In genomic region chr10:104120903-104121484, GRCh38 we compare ENCODE assay signal across 8 cellular contexts. TPM values are rescaled to one million over a fixed set of nuclear protein-coding genes. Genes with fewer than 3 reads are reported as not detected.
DNase-seq lines count a peak whose midpoint lies in the region; ATAC-seq, FAIRE-seq and TF ChIP-seq lines count a peak whose summit lies in the region.

No MANE protein-coding gene starts in this region.

- H3K4me3 ChIP-seq in A549 (peak overlapping the region; percentile 57), mesodermal cell (ENCODE audit: extremely low read depth, insufficient read depth, low read length, poor library complexity, severe bottlenecking) (peak overlapping the region; percentile 74)

- H3K27me3 Mint-ChIP-seq in endothelial cell (ENCODE audit: unreplicated experiment) = peaks cover 8% of the 10 kb centered on the region

- no peaks in the 10 kb centered on the region for H3K9me3 Mint-ChIP-seq in endothelial cell (ENCODE audit: unreplicated experiment)

- FAIRE-seq in A549 (lab: Jason Lieb, UNC) = no peak

- TF ChIP-seq CTCF in A549 (IDR thresholded peaks at IDR 0.05) (no peak), endothelial cell (IDR thresholded peaks at IDR 0.05; ENCODE audit: unreplicated experiment) (no peak)

- peak overlapping the region; percentile 99 for H3K27ac Mint-ChIP-seq in endothelial cell (ENCODE audit: unreplicated experiment)

- H3K4me1 Mint-ChIP-seq in endothelial cell (ENCODE audit: unreplicated experiment) = peaks cover 19% of the 10 kb centered on the region

- H3K36me3 Mint-ChIP-seq in endothelial cell (ENCODE audit: low read depth, unreplicated experiment) = no peaks in the 10 kb centered on the region

- peaks cover 11% of the 10 kb centered on the region for H3K36me3 ChIP-seq in mesodermal cell (ENCODE audit: control insufficient read depth, insufficient read depth, low read length)

- CTCF ChIA-PET in A549 (lab: Yijun Ruan, JAX) = interaction anchor here (0.6 to 9.6 kb wide), 39 partner anchors 9 to 424 kb away, joined by 3 to 166 read pairs (median 5); partner anchors contain the start of genes CFAP43 and GSTO1

- H3K4me1 ChIP-seq in A549 (peaks cover 58% of the 10 kb centered on the region), mesodermal cell (ENCODE audit: control insufficient read depth, insufficient read depth, low read length, poor library complexity, severe bottlenecking) (peaks cover 11% of the 10 kb centered on the region)

- H3K4me2 ChIP-seq in A549 = peak overlapping the region; percentile 91

- DNase-seq in A549 (ENCODE audit: low read depth in 1 of 2, low spot score in 1 of 2) (peak; percentile 77 to 97), NOMO-1 treated with dmso at 0.1 percent for 144 hours (lab: John Stamatoyannopoulos, UW; ENCODE audit: unreplicated experiment) (peak; percentile 56), endothelial cell (ENCODE audit: low spot score) (peak; percentile 91)
- peak; percentile 71 for DNase-seq in activated CD8-positive, alpha-beta memory T cell treated with anti-CD3 and anti-CD28 coated beads, Interleukin-2, amount 50 U/mL, for 4 hours
- DNase-seq in stimulated activated CD8-positive, alpha-beta memory T cell treated with anti-CD3 and anti-CD28 coated beads, Interleukin-15, amount 100 ng/mL, for 24 hours (ENCODE audit: low read depth) = peak; percentile 52

- peak overlapping the region; percentile 92 for H3K4me3 Mint-ChIP-seq in endothelial cell (ENCODE audit: unreplicated experiment)

- H3K9me3 ChIP-seq in A549 = no peaks in the 10 kb centered on the region
- no peaks in the 10 kb centered on the region for H3K9me3 ChIP-seq in mesodermal cell (ENCODE audit: control insufficient read depth, low read length)

- no peak for TF ChIP-seq POLR2A in A549 (IDR thresholded peaks at IDR 0.05; ENCODE audit: low read length)

- TF ChIP-seq EP300 in A549 (IDR thresholded peaks at IDR 0.05) = no peak

- POLR2A ChIA-PET in A549 (lab: Yijun Ruan, JAX) = interaction anchor here (0.6 to 3.5 kb wide), 28 partner anchors 11 to 1680 kb away, joined by 3 to 59 read pairs (median 6); partner anchors contain the start of genes GSTO1, GSTO2, ITPRIP and SLK

- WGBS in A549 (ENCODE audit: missing lambda C conversion rate) = 2% methylated on average over 28 of the region's 28 CpGs
- WGBS in mesodermal cell (ENCODE audit: insufficient coverage in 2 of 2), 2 experiments = 3 to 4% methylated on average over 15 to 19 of the region's 28 CpGs

- H3K27ac ChIP-seq in A549 = peak overlapping the region; percentile 98
- H3K27ac ChIP-seq in mesodermal cell (ENCODE audit: low read depth, low read length, severe bottlenecking) = peak overlapping the region; percentile 100

- TF ChIP-seq RAD21 in A549 (conservative IDR thresholded peaks at IDR 0.05 in 1 of 2, IDR thresholded peaks at IDR 0.05 in 1 of 2) = 0 out of 5 replicates have a peak, but pooled peaks of 1 of the 2 experiments have one; percentile 4

- peak; percentile 74 to 75 for ATAC-seq in A549
- peak; percentile 33 for ATAC-seq in GM18861 (IDR thresholded peaks at IDR 0.05; ENCODE audit: unreplicated experiment)
- ATAC-seq in HG03432 (IDR thresholded peaks at IDR 0.05; ENCODE audit: unreplicated experiment) = peak; percentile 37

TF ChIP-seq in A549, 52 proteins besides CTCF, POLR2A, EP300 and RAD21 (continues in another document):
- peak; percentile 71 for TF ChIP-seq MAX (IDR thresholded peaks at IDR 0.05)
- peak; percentile 80 for TF ChIP-seq USF2 (IDR thresholded peaks at IDR 0.05)
- TF ChIP-seq BCL3 (IDR thresholded peaks at IDR 0.05) = peak; percentile 19; the same call in 1 of the 3 replicates
- 0 out of 2 replicates have a peak, but pooled peaks have one; percentile 29 for TF ChIP-seq FOXS1 (CRISPR knock-in tag; IDR thresholded peaks at IDR 0.05)
- TF ChIP-seq NPAS2 (CRISPR knock-in tag; IDR thresholded peaks at IDR 0.05; ENCODE audit: borderline replicate concordance) = no peak
- peak; percentile 88 to 96 for TF ChIP-seq CEBPB (IDR thresholded peaks at IDR 0.05)
- no peak for TF ChIP-seq JUNB (IDR thresholded peaks at IDR 0.05)
- no peak for TF ChIP-seq ZC3H11A (IDR thresholded peaks at IDR 0.05)
- no peak for TF ChIP-seq KDM5A (IDR thresholded peaks at IDR 0.05)
- peak; percentile 94 for TF ChIP-seq HOXA7 (CRISPR knock-in tag; IDR thresholded peaks at IDR 0.05)
- no peak for TF ChIP-seq ESRRA (IDR thresholded peaks at IDR 0.05; ENCODE audit: borderline replicate concordance, low read length)
- no peak for TF ChIP-seq ZNF302 (CRISPR knock-in tag; IDR thresholded peaks at IDR 0.05)
- TF ChIP-seq SREBF2 (IDR thresholded peaks at IDR 0.05) = no peak
- no peak for TF ChIP-seq EHMT2 (IDR thresholded peaks at IDR 0.05; ENCODE audit: low read depth)
- no peak for TF ChIP-seq ATOH8 (CRISPR knock-in tag; IDR thresholded peaks at IDR 0.05; ENCODE audit: low read depth)
- no peak for TF ChIP-seq RCOR1 (IDR thresholded peaks at IDR 0.05; ENCODE audit: low read depth, low read length)
- TF ChIP-seq CHD2 (IDR thresholded peaks at IDR 0.05; ENCODE audit: low read length, partially characterized antibody) = no peak
- no peak for TF ChIP-seq ZSCAN20 (CRISPR knock-in tag; IDR thresholded peaks at IDR 0.05)
- TF ChIP-seq TP53 (CRISPR knock-in tag; IDR thresholded peaks at IDR 0.05) = 0 out of 2 replicates have a peak, but pooled peaks have one; percentile 35
- TF ChIP-seq CHD4 (IDR thresholded peaks at IDR 0.05; ENCODE audit: borderline replicate concordance) = no peak
- TF ChIP-seq HDAC2 (IDR thresholded peaks at IDR 0.05) = no peak
- no peak for TF ChIP-seq BHLHE40 (IDR thresholded peaks at IDR 0.05; ENCODE audit: low read depth, low read length)
- TF ChIP-seq SMC3 (IDR thresholded peaks at IDR 0.05) = peak; percentile 9; the same call in 1 of the 3 replicates
- TF ChIP-seq MAZ (IDR thresholded peaks at IDR 0.05; ENCODE audit: borderline replicate concordance, low read depth, low read length) = no peak
- peak in 1 of 2 experiments; percentile 61; a peak in 3 of 5 replicates for TF ChIP-seq JUN (IDR thresholded peaks at IDR 0.05)

RNA-seq across cellular contexts. Expression of gene SFR1, which starts 1.0 kb away (rescaled TPM):
- 11.2 and 17.6 TPM in 2 replicates for polyA plus RNA-seq in A549 (2011; rRNA removed)
- polyA plus RNA-seq in A549 (2012; cell fraction: cytosol; rRNA removed) = 5.6 and 6.0 TPM in 2 replicates
- polyA plus RNA-seq in A549 (2012; cell fraction: nucleus; rRNA removed) = 2.0 and 4.4 TPM in 2 replicates
- 15.8 to 16.8 TPM (median 16.2 TPM) in 3 replicates for polyA plus RNA-seq in A549 (2017; fragmentation: RNase III; extraction: RNeasy Plus Mini Kit Qiagen cat#74134 plus additional on column Dnase treatment)
- polyA minus RNA-seq in A549 (2011; rRNA and poly(A)+ RNA removed) = 2.5 and 2.8 TPM in 2 replicates
- 8.8 TPM for total RNA-seq in endothelial cell (ENCODE audit: unreplicated experiment)
- 8.2 TPM for polyA plus RNA-seq in mesodermal cell (2013, experiment 1 of 2)
- 11.4 TPM for polyA plus RNA-seq in mesodermal cell (2013, experiment 2 of 2)

RNA-seq across cellular contexts. Expression of gene COL17A1, which starts 35.3 kb away (rescaled TPM):
- polyA plus RNA-seq in A549 (2011; rRNA removed) = 0.91 and 1.3 TPM in 2 replicates
- 0.41 and 0.54 TPM in 2 replicates for polyA plus RNA-seq in A549 (2012; cell fraction: cytosol; rRNA removed)
- polyA plus RNA-seq in A549 (2012; cell fraction: nucleus; rRNA removed) = 1.8 and 1.9 TPM in 2 replicates
- 1.5 to 1.7 TPM (median 1.6 TPM) in 3 replicates for polyA plus RNA-seq in A549 (2017; fragmentation: RNase III; extraction: RNeasy Plus Mini Kit Qiagen cat#74134 plus additional on column Dnase treatment)
- polyA minus RNA-seq in A549 (2011; rRNA and poly(A)+ RNA removed) = 0.39 and 1.2 TPM in 2 replicates
- total RNA-seq in endothelial cell (ENCODE audit: unreplicated experiment) = 4.2 TPM
- polyA plus RNA-seq in mesodermal cell (2013, experiment 1 of 2) = 0.15 TPM
- polyA plus RNA-seq in mesodermal cell (2013, experiment 2 of 2) = 0.15 TPM

Comparison
In these comparisons a context has a peak if more than half of its experiments do, and no peak if none do; other contexts are left out.
1. Peak in every context shown above with its lines: DNase-seq, ATAC-seq, H3K4me3 ChIP-seq and H3K27ac ChIP-seq.